Comparison of ENCODE assay signal across 20 cellular contexts in genomic region chr14:72657214-72657921, GRCh38.
DNase-seq lines count a peak whose midpoint lies in the region; TF ChIP-seq lines count a peak whose summit lies in the region.
"Had no signal": no experiment of that assay in that cellular context is flagged by ENCODE, and none has a peak within 500 bp of the region (broad histone marks: within the 10 kb centered on the region; RNA-seq: fewer than 3 reads in every experiment).

No MANE protein-coding gene starts in this region.

- in situ Hi-C loops in astrocyte of the cerebellum (cut with HindIII; ENCODE audit: low sequenced_read_pairs) = no loop called here

- H3K4me3 ChIP-seq in astrocyte of the cerebellum (ENCODE audit: low read depth, low read length) = no peak overlapping the region

- DNase-seq in AG08395 (ENCODE audit: low spot score) = peak; percentile 25
- peak; percentile 30 for DNase-seq in M059J (ENCODE audit: low read depth)
- DNase-seq in astrocyte of the cerebellum (ENCODE audit: low read depth) = peak; percentile 19
- peak; percentile 49 for DNase-seq in fibroblast of peridontal ligament (ENCODE audit: extremely low read depth)
- no peak for DNase-seq in NAMALWA (ENCODE audit: low spot score)
- no peak for DNase-seq in NCI-H345 treated with DMSO at 0.1 percent for 48 hours (lab: John Stamatoyannopoulos, UW; ENCODE audit: unreplicated experiment)
- DNase-seq in germinal center (ENCODE audit: low spot score) = no peak
- no peak for DNase-seq in activated CD8-positive, alpha-beta memory T cell treated with anti-CD3 and anti-CD28 coated beads for 24 hours
- DNase-seq: 8988T; BE2C; Caco-2; CD4-positive, alpha-beta T cell; GF-D8; GOT3; NCI-H1092; NCI-H1436 treated with DMSO at 0.1 percent for 48 hours; NCI-H510A treated with DMSO at 0.1 percent for 48 hours; NCI-H774; OCI-M1; SHP77 had no signal

- TF ChIP-seq CTCF in astrocyte of the cerebellum (IDR thresholded peaks at IDR 0.05; ENCODE audit: low read depth, low read length, missing control alignments) = no peak

Comparison
In these comparisons a context has a peak if more than half of its experiments do, and no peak if none do; other contexts are left out.
1. DNase-seq: peak in AG08395 (single experiment), M059J (single experiment), astrocyte of the cerebellum (single experiment) and fibroblast of peridontal ligament (single experiment); none in NAMALWA (single experiment), NCI-H345 treated with DMSO at 0.1 percent for 48 hours (single experiment), germinal center (single experiment) and activated CD8-positive, alpha-beta memory T cell treated with anti-CD3 and anti-CD28 coated beads for 24 hours (single experiment).